Comparison of ENCODE assay signal across 8 cellular contexts in genomic region chr15:80234883-80235282, GRCh38. TPM values are rescaled to one million over a fixed set of nuclear protein-coding genes. Genes with fewer than 3 reads are reported as not detected.
A peak's percentile ranks its signal among the peaks of the same experiment; 100 is the strongest.
DNase-seq lines count a peak whose midpoint lies in the region; ATAC-seq and TF ChIP-seq lines count a peak whose summit lies in the region.

No MANE protein-coding gene starts in this region.

- no peak for ATAC-seq in CD8-positive, alpha-beta T cell
- no peak for ATAC-seq in effector memory CD8-positive, alpha-beta T cell (replicated peaks)
- ATAC-seq in psoas muscle (no peak), GM21576 (IDR thresholded peaks at IDR 0.05; ENCODE audit: unreplicated experiment) (no peak), HG02623 (IDR thresholded peaks at IDR 0.05; ENCODE audit: unreplicated experiment) (no peak)

- H3K27ac ChIP-seq in CD8-positive, alpha-beta T cell (ENCODE audit: low read depth, low read length) = no peak overlapping the region
- H3K27ac ChIP-seq in VCaP (no peak overlapping the region), psoas muscle (no peak overlapping the region)

- intact Hi-C loops in CD8-positive, alpha-beta T cell (cut with DNase I, micrococcal nuclease) = loop anchor here (2.0 to 10.0 kb wide), 2 partner anchors 174 to 850 kb away; no protein-coding TSS in a partner anchor
- intact Hi-C loops in psoas muscle (cut with DNase I) = no loop called here

- 68 to 76% (median 70%) methylated on average over 4 of the region's 4 CpGs for WGBS in psoas muscle, 3 donors

- H3K4me3 ChIP-seq in CD8-positive, alpha-beta T cell (ENCODE audit: low read depth, low read length) = no peak overlapping the region
- no peak overlapping the region for H3K4me3 ChIP-seq in HFF-Myc (replicated peaks; ENCODE audit: low read depth, low read length)
- H3K4me3 ChIP-seq in psoas muscle = no peak overlapping the region

- H3K4me1 ChIP-seq in CD8-positive, alpha-beta T cell (ENCODE audit: insufficient read depth, low read length) = no peaks in the 10 kb centered on the region
- no peaks in the 10 kb centered on the region for H3K4me1 ChIP-seq in psoas muscle

- H3K27me3 Mint-ChIP-seq in CD8-positive, alpha-beta T cell (ENCODE audit: low read depth) = peaks cover 35% of the 10 kb centered on the region
- peaks cover 63 to 77% of the 10 kb centered on the region in 2 donors for H3K27me3 Mint-ChIP-seq in effector memory CD8-positive, alpha-beta T cell

- POLR2A ChIA-PET in CD8-positive, alpha-beta T cell (lab: Charles Lee) = no interaction called here

- no peak overlapping the region for H3K4me3 Mint-ChIP-seq in CD8-positive, alpha-beta T cell
- no peak overlapping the region for H3K4me3 Mint-ChIP-seq in effector memory CD8-positive, alpha-beta T cell

- DNase-seq in CD8-positive, alpha-beta T cell = peak in 6 of 7 experiments; percentile 11 to 57 (median 24)
- DNase-seq in HFF-Myc (ENCODE audit: extremely low read depth, low read depth) (peak; percentile 6), psoas muscle (peak in 1 of 2 donors; percentile 27), NCI-H2107 (lab: John Stamatoyannopoulos, UW) (no peak)
- DNase-seq in effector memory CD8-positive, alpha-beta T cell = peak; percentile 14 to 39 (median 16)

- no peak for TF ChIP-seq CTCF in CD8-positive, alpha-beta T cell (IDR thresholded peaks at IDR 0.05)
- peak; percentile 68 for TF ChIP-seq CTCF in HFF-Myc (IDR thresholded peaks at IDR 0.05; ENCODE audit: low read depth, low read length, missing control alignments)
- TF ChIP-seq CTCF in VCaP (conservative IDR thresholded peaks at IDR 0.05) = peak; percentile 54; the same call in 1 of the 2 replicates
- peak; percentile 33 for TF ChIP-seq CTCF in psoas muscle (IDR thresholded peaks at IDR 0.05)

- H3K36me3 ChIP-seq in CD8-positive, alpha-beta T cell (ENCODE audit: insufficient read depth, low read length) = no peaks in the 10 kb centered on the region
- no peaks in the 10 kb centered on the region for H3K36me3 ChIP-seq in psoas muscle (ENCODE audit: insufficient read depth in 1 of 2, low read depth in 1 of 2)

- no peak overlapping the region for H3K27ac Mint-ChIP-seq in CD8-positive, alpha-beta T cell
- no peak overlapping the region for H3K27ac Mint-ChIP-seq in effector memory CD8-positive, alpha-beta T cell

- no peaks in the 10 kb centered on the region for H3K27me3 ChIP-seq in CD8-positive, alpha-beta T cell (ENCODE audit: insufficient read depth, low read length)
- H3K27me3 ChIP-seq in psoas muscle (ENCODE audit: insufficient read depth in 3 of 3, low read length in 2 of 3) = peaks cover 0 to 4% (median 0%) of the 10 kb centered on the region in 3 donors

- H3K4me1 Mint-ChIP-seq in CD8-positive, alpha-beta T cell (ENCODE audit: low read depth) = no peaks in the 10 kb centered on the region
- H3K4me1 Mint-ChIP-seq in effector memory CD8-positive, alpha-beta T cell (ENCODE audit: low read depth in 2 of 2) = no peaks in the 10 kb centered on the region

- H3K36me3 Mint-ChIP-seq in CD8-positive, alpha-beta T cell = no peaks in the 10 kb centered on the region
- peaks cover 3% of the 10 kb centered on the region for H3K36me3 Mint-ChIP-seq in effector memory CD8-positive, alpha-beta T cell (ENCODE audit: insufficient read depth)

- H3K9me3 Mint-ChIP-seq in CD8-positive, alpha-beta T cell = no peaks in the 10 kb centered on the region
- H3K9me3 Mint-ChIP-seq in effector memory CD8-positive, alpha-beta T cell = no peaks in the 10 kb centered on the region

- CTCF ChIA-PET in CD8-positive, alpha-beta T cell (lab: Charles Lee) = interaction anchor here (1.0 to 1.2 kb wide), 2 partner anchors 9 to 10 kb away, joined by 3 read pairs; no protein-coding TSS in a partner anchor

- no peaks in the 10 kb centered on the region for H3K9me3 ChIP-seq in CD8-positive, alpha-beta T cell (ENCODE audit: low read length)
- no peaks in the 10 kb centered on the region for H3K9me3 ChIP-seq in psoas muscle

RNA-seq across cellular contexts. Expression of gene CTXND1, which starts 17.1 kb away (rescaled TPM):
- total RNA-seq in CD8-positive, alpha-beta T cell = not detected
- total RNA-seq in psoas muscle = under 1 TPM in 2 of 4 donors, not detected in 2; 0.04 to 0.07 TPM
- polyA plus RNA-seq in psoas muscle = under 1 TPM in 2 of 3 donors, not detected in 1; 0.01 to 0.04 TPM

Comparison
In these comparisons a context has a peak if more than half of its experiments do, and no peak if none do; other contexts are left out.
1. intact Hi-C loops: an anchor here in CD8-positive, alpha-beta T cell (2.0 to 10.0 kb wide); none called in psoas muscle.